In genomic region chr19:31586282-31586681, GRCh38 we compare ENCODE assay signal across 1 cellular context.
TF ChIP-seq lines count a peak whose summit lies in the region.

No MANE protein-coding gene starts in this region.

TF ChIP-seq in H1, 55 proteins besides CTCF, POLR2A, EP300 and RAD21 (continued from another document):
- TF ChIP-seq CHD7 (IDR thresholded peaks at IDR 0.05; ENCODE audit: insufficient replicate concordance, low read length) = no peak
- TF ChIP-seq SP1 (IDR thresholded peaks at IDR 0.05; ENCODE audit: low read depth, low read length) = no peak
- TF ChIP-seq TAF7 (optimal IDR thresholded peaks at IDR 0.05; ENCODE audit: borderline replicate concordance, low read depth, low read length) = no peak
- TF ChIP-seq SIN3A (conservative IDR thresholded peaks at IDR 0.05 in 1 of 2, IDR thresholded peaks at IDR 0.05 in 1 of 2; ENCODE audit: low read depth in 1 of 2, low read length in 2 of 2) = no peak
- no peak for TF ChIP-seq SUZ12 (IDR thresholded peaks at IDR 0.05; ENCODE audit: low read length)
- no peak for TF ChIP-seq CHD1 (IDR thresholded peaks at IDR 0.05; ENCODE audit: low read depth, low read length)
- TF ChIP-seq CTBP2 (IDR thresholded peaks at IDR 0.05; ENCODE audit: borderline replicate concordance, insufficient read depth, insufficient read length, low read length) = no peak
- no peak for TF ChIP-seq ATF2 (IDR thresholded peaks at IDR 0.05; ENCODE audit: low read length)
- TF ChIP-seq GABPA (IDR thresholded peaks at IDR 0.05; ENCODE audit: borderline replicate concordance, insufficient read depth, low read length) = no peak
- no peak for TF ChIP-seq FOSL1 (IDR thresholded peaks at IDR 0.05; ENCODE audit: insufficient read depth, low read depth, low read length)
- no peak for TF ChIP-seq MAFK (IDR thresholded peaks at IDR 0.05; ENCODE audit: low read depth, low read length)
- no peak for TF ChIP-seq CBX8 (IDR thresholded peaks at IDR 0.05; ENCODE audit: borderline replicate concordance, low read depth, low read length)
- no peak for TF ChIP-seq POU5F1 (IDR thresholded peaks at IDR 0.05; ENCODE audit: low read depth, low read length)
- TF ChIP-seq SRF (IDR thresholded peaks at IDR 0.05; ENCODE audit: low read depth, low read length) = no peak
- no peak for TF ChIP-seq TBP (IDR thresholded peaks at IDR 0.05; ENCODE audit: low read depth, low read length)
- TF ChIP-seq ASH2L (IDR thresholded peaks at IDR 0.05; ENCODE audit: low read length) = no peak
